23 cellular contexts compared by ENCODE assay signal in genomic region chr12:19458733-19459132, GRCh38.
"Had no signal": no experiment of that assay in that cellular context is flagged by ENCODE, and none has a peak within 500 bp of the region (broad histone marks: within the 10 kb centered on the region; RNA-seq: fewer than 3 reads in every experiment).

No MANE protein-coding gene starts in this region.

- DNase-seq: activated B cell treated with CpG ODN at 0.5 μM for 24 hours; activated CD4-positive, alpha-beta memory T cell treated with anti-CD3 and anti-CD28 coated beads, Interleukin-2, amount 10 ng/mL, durations not matched to agents 7 days and 5 days; activated CD4-positive, alpha-beta T cell treated with anti-CD3 and anti-CD28 coated beads for 48 hours; activated gamma-delta T cell treated with Interleukin-2 at 50 U/mL for 16 hours; activated T-cell treated with anti-CD3 and anti-CD28 coated beads, Interleukin-2, amount 50 U/mL, for 4 hours; amygdala; effector CD8-positive, alpha-beta T cell; naive thymus-derived CD4-positive, alpha-beta T cell; right lobe of liver; small intestine; stimulated activated CD4-positive, alpha-beta T cell treated with anti-CD3 and anti-CD28 coated beads, Interleukin-15, amount 100 ng/mL, for 24 hours; stimulated activated CD4-positive, alpha-beta T cell treated with anti-CD3 and anti-CD28 coated beads, Interleukin-2, amount 100 ng/mL, for 48 hours; stimulated activated naive CD8-positive, alpha-beta T cell treated with anti-CD3 and anti-CD28 coated beads, Interleukin-15, amount 100 ng/mL, for 72 hours; transverse colon; uterus had no signal

- H3K27ac Mint-ChIP-seq: activated CD4-positive, alpha-beta memory T cell treated with anti-CD3 and anti-CD28 coated beads, Interleukin-2, amount 10 ng/mL, durations not matched to agents 7 days and 5 days; dendritic cell treated with granulocyte-macrophage colony-stimulating factor and Interleukin-4, amounts not matched to agents 40 ng/mL and 50 ng/mL, for 4 days had no signal

- H3K36me3 ChIP-seq: right lobe of liver, transverse colon, uterus had no signal

- H3K4me1 ChIP-seq: parathyroid adenoma, right lobe of liver had no signal

- H3K9me3 ChIP-seq: esophagus muscularis mucosa, gastroesophageal sphincter, neutrophil, right lobe of liver, suprapubic skin, transverse colon, uterus had no signal

- H3K27me3 Mint-ChIP-seq: activated B cell treated with CpG ODN at 0.5 μM for 24 hours; activated CD4-positive, alpha-beta memory T cell treated with anti-CD3 and anti-CD28 coated beads, Interleukin-2, amount 10 ng/mL, durations not matched to agents 7 days and 5 days; dendritic cell treated with granulocyte-macrophage colony-stimulating factor and Interleukin-4, amounts not matched to agents 40 ng/mL and 50 ng/mL, for 4 days; naive thymus-derived CD4-positive, alpha-beta T cell; stimulated activated naive CD8-positive, alpha-beta T cell treated with anti-CD3 and anti-CD28 coated beads, Interleukin-15, amount 100 ng/mL, for 72 hours had no signal

- ATAC-seq: activated naive CD4-positive, alpha-beta T cell treated with anti-CD3 and anti-CD28 coated beads, Interleukin-2, amount 50 U/mL, for 72 hours; activated T-cell treated with anti-CD3 and anti-CD28 coated beads, Interleukin-2, amount 50 U/mL, for 4 hours; gastroesophageal sphincter; naive thymus-derived CD4-positive, alpha-beta T cell; right lobe of liver; stimulated activated naive CD8-positive, alpha-beta T cell treated with anti-CD3 and anti-CD28 coated beads, Interleukin-15, amount 100 ng/mL, for 72 hours had no signal

- H3K27ac ChIP-seq: cardiac muscle cell, esophagus muscularis mucosa, gastroesophageal sphincter, neutrophil, parathyroid adenoma, right lobe of liver, suprapubic skin, transverse colon, uterus had no signal

- H3K4me3 ChIP-seq: cardiac muscle cell, esophagus muscularis mucosa, gastroesophageal sphincter, right lobe of liver, suprapubic skin, transverse colon, uterus had no signal

- H3K27me3 ChIP-seq: cardiac muscle cell, esophagus muscularis mucosa, gastroesophageal sphincter, neutrophil, right lobe of liver, suprapubic skin, transverse colon, uterus had no signal

- H3K9ac ChIP-seq: parathyroid adenoma had no signal

- H3K9me3 Mint-ChIP-seq: activated B cell treated with CpG ODN at 0.5 μM for 24 hours; activated CD4-positive, alpha-beta memory T cell treated with anti-CD3 and anti-CD28 coated beads, Interleukin-2, amount 10 ng/mL, durations not matched to agents 7 days and 5 days; activated naive CD4-positive, alpha-beta T cell treated with anti-CD3 and anti-CD28 coated beads, Interleukin-2, amount 50 U/mL, for 72 hours; activated T-cell treated with anti-CD3 and anti-CD28 coated beads, Interleukin-2, amount 50 U/mL, for 4 hours; dendritic cell treated with granulocyte-macrophage colony-stimulating factor and Interleukin-4, amounts not matched to agents 40 ng/mL and 50 ng/mL, for 4 days; naive thymus-derived CD4-positive, alpha-beta T cell; stimulated activated naive CD8-positive, alpha-beta T cell treated with anti-CD3 and anti-CD28 coated beads, Interleukin-15, amount 100 ng/mL, for 72 hours had no signal

- H2AFZ ChIP-seq: parathyroid adenoma had no signal

- H3K4me3 Mint-ChIP-seq: activated B cell treated with CpG ODN at 0.5 μM for 24 hours; activated CD4-positive, alpha-beta memory T cell treated with anti-CD3 and anti-CD28 coated beads, Interleukin-2, amount 10 ng/mL, durations not matched to agents 7 days and 5 days; activated T-cell treated with anti-CD3 and anti-CD28 coated beads, Interleukin-2, amount 50 U/mL, for 4 hours; dendritic cell treated with granulocyte-macrophage colony-stimulating factor and Interleukin-4, amounts not matched to agents 40 ng/mL and 50 ng/mL, for 4 days; stimulated activated naive CD8-positive, alpha-beta T cell treated with anti-CD3 and anti-CD28 coated beads, Interleukin-15, amount 100 ng/mL, for 72 hours had no signal
